In genomic region chr16:88241404-88242311, GRCh38 we compare ENCODE assay signal across 8 cellular contexts.
A peak's percentile ranks its signal among the peaks of the same experiment; 100 is the strongest.
DNase-seq lines count a peak whose midpoint lies in the region; ATAC-seq, FAIRE-seq and TF ChIP-seq lines count a peak whose summit lies in the region.
"Not testable (repeated sequence)": the region's sequence is repeated elsewhere in the genome, so short reads cannot be mapped to it uniquely, and the experiment has no call there.

No MANE protein-coding gene starts in this region.

- intact Hi-C loops in esophagus muscularis mucosa (cut with DNase I); kidney (cut with DNase I); uterus (cut with DNase I; ENCODE audit: low total_unique reads): not testable (repeated sequence)

- H3K4me3 Mint-ChIP-seq in HFFc6 = peak overlapping the region; percentile 37; the same call in 1 of the 2 replicates
- H3K4me3 Mint-ChIP-seq in progenitor cell of endocrine pancreas (ENCODE audit: low read depth) = not testable (repeated sequence)

- H4K20me1 ChIP-seq in DND-41 (ENCODE audit: insufficient read depth, low read length) = not testable (repeated sequence)

- TF ChIP-seq CTCF in DND-41 (IDR thresholded peaks at IDR 0.05; ENCODE audit: borderline replicate concordance, extremely low read depth, low read length, poor library complexity, severe bottlenecking) (peak; percentile 7), HFFc6 (IDR thresholded peaks at IDR 0.05) (peak; percentile 67), brain microvascular endothelial cell (IDR thresholded peaks at IDR 0.05; ENCODE audit: low read depth, low read length, missing control alignments) (peak; percentile 44), progenitor cell of endocrine pancreas (IDR thresholded peaks at IDR 0.05; ENCODE audit: unreplicated experiment) (peak; percentile 17)
- TF ChIP-seq CTCF in esophagus muscularis mucosa (IDR thresholded peaks at IDR 0.05); kidney (IDR thresholded peaks at IDR 0.05; ENCODE audit: borderline replicate concordance, extremely low read depth, insufficient read depth); uterus (IDR thresholded peaks at IDR 0.05): not testable (repeated sequence)

- not testable (repeated sequence) for H3K36me3 ChIP-seq in DND-41 (ENCODE audit: insufficient read depth, low read length); SJSA1; brain microvascular endothelial cell (replicated peaks); esophagus muscularis mucosa; kidney (ENCODE audit: control insufficient read depth in 1 of 2, insufficient read depth in 2 of 2, low read length in 2 of 2); uterus

- not testable (repeated sequence) for H3K9me3 ChIP-seq in DND-41 (ENCODE audit: insufficient read depth, low read length, severe bottlenecking); SJSA1 (replicated peaks); esophagus muscularis mucosa; kidney (ENCODE audit: control insufficient read depth in 1 of 2, low read length in 2 of 2); uterus

- H3K27ac ChIP-seq in DND-41 (ENCODE audit: low read length); kidney (ENCODE audit: low read depth in 2 of 2, low read length in 2 of 2): not testable (repeated sequence)
- peak overlapping the region; percentile 97 for H3K27ac ChIP-seq in SJSA1
- peak overlapping the region; percentile 99 for H3K27ac ChIP-seq in brain microvascular endothelial cell
- H3K27ac ChIP-seq in esophagus muscularis mucosa (replicated peaks in 1 of 4) = peak overlapping the region; percentile 70 to 77 (median 74)
- peak overlapping the region; percentile 61 to 62 for H3K27ac ChIP-seq in uterus

- H3K9me3 Mint-ChIP-seq in HFFc6; progenitor cell of endocrine pancreas (ENCODE audit: low read depth): not testable (repeated sequence)

- not testable (repeated sequence) for H3K9ac ChIP-seq in DND-41 (ENCODE audit: low read depth, low read length); kidney (ENCODE audit: low read length in 2 of 2)

- not testable (repeated sequence) for FAIRE-seq in kidney (lab: Jason Lieb, UNC)

- not testable (repeated sequence) for H3K27me3 ChIP-seq in DND-41 (ENCODE audit: insufficient read depth, low read length, poor library complexity); SJSA1 (replicated peaks); brain microvascular endothelial cell (replicated peaks); esophagus muscularis mucosa; uterus

- not testable (repeated sequence) for H3K36me3 Mint-ChIP-seq in HFFc6 (ENCODE audit: low read depth); progenitor cell of endocrine pancreas (ENCODE audit: insufficient read depth)

- not testable (repeated sequence) for H3K79me2 ChIP-seq in DND-41 (ENCODE audit: insufficient read depth, low read length)

- H2AFZ ChIP-seq in DND-41 (ENCODE audit: low read depth, low read length) = not testable (repeated sequence)

- peak overlapping the region; percentile 98; the same call in 1 of the 2 replicates for H3K27ac Mint-ChIP-seq in HFFc6
- not testable (repeated sequence) for H3K27ac Mint-ChIP-seq in progenitor cell of endocrine pancreas

- DNase-seq in DND-41; HFFc6; SJSA1 (ENCODE audit: low read depth in 1 of 2, low spot score in 2 of 2); brain microvascular endothelial cell; esophagus muscularis mucosa (ENCODE audit: extremely low spot score); progenitor cell of endocrine pancreas (ENCODE audit: low spot score, unreplicated experiment); uterus: not testable (repeated sequence)
- peak; percentile 37 for DNase-seq in kidney

- H3K4me1 ChIP-seq in DND-41 (ENCODE audit: insufficient read depth, low read length); kidney (ENCODE audit: control insufficient read depth in 1 of 2, insufficient read depth in 1 of 2, low read depth in 1 of 2, low read length in 2 of 2); uterus: not testable (repeated sequence)
- H3K4me1 ChIP-seq in SJSA1 (replicated peaks) (peaks cover 31% of the 10 kb centered on the region), esophagus muscularis mucosa (peaks cover 17 to 69% (median 58%) of the 10 kb centered on the region in 4 donors)

- in situ Hi-C loops in brain microvascular endothelial cell (cut with HindIII; ENCODE audit: low pct_ligation_motif_present, low sequenced_read_pairs) = not testable (repeated sequence)

- ATAC-seq in DND-41 (ENCODE audit: insufficient read depth, low read depth) = not testable (repeated sequence)

- WGBS in esophagus muscularis mucosa = 90% methylated on average over 6 of the region's 19 CpGs

- H3K27me3 Mint-ChIP-seq in HFFc6 (ENCODE audit: insufficient read depth); progenitor cell of endocrine pancreas: not testable (repeated sequence)

- peaks cover 21% of the 10 kb centered on the region for H3K4me1 Mint-ChIP-seq in HFFc6 (ENCODE audit: low read depth)
- not testable (repeated sequence) for H3K4me1 Mint-ChIP-seq in progenitor cell of endocrine pancreas (ENCODE audit: low read depth)

- not testable (repeated sequence) for TF ChIP-seq EP300 in esophagus muscularis mucosa (IDR thresholded peaks at IDR 0.05)

- H3K4me3 ChIP-seq in DND-41 (ENCODE audit: low read depth in 1 of 2, low read length in 2 of 2); SJSA1; brain microvascular endothelial cell (ENCODE audit: low read depth, low read length); esophagus muscularis mucosa; kidney (ENCODE audit: low read length in 2 of 2); uterus: not testable (repeated sequence)

- not testable (repeated sequence) for TF ChIP-seq POLR2A in esophagus muscularis mucosa (IDR thresholded peaks at IDR 0.05; ENCODE audit: low read depth); uterus (IDR thresholded peaks at IDR 0.05)

- H3K4me2 ChIP-seq in DND-41 (ENCODE audit: insufficient read depth, low read length) = not testable (repeated sequence)
